Comparison of ENCODE assay signal across 8 cellular contexts in the genomic region with DNA sequence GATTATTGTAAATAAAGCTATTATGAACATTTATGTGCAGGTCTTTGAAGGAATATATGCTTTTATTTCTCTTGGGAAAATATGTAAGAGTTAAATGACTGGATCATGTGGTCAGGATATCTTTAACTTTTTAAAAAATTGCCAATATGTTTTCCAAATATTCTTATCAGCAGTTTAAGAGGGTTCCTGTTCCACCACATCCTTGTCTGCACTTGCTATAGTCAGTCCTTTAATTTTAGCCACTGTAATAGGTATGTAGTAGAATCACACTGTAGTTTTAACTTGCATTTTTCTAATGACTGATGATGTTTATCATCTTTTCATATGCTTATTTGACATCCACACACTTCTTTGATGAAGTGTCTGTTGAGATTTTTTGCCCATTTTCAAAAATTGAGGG.
"Had no signal": no experiment of that assay in that cellular context is flagged by ENCODE, and none has a peak within 500 bp of the region (broad histone marks: within the 10 kb centered on the region; RNA-seq: fewer than 3 reads in every experiment).

No MANE protein-coding gene starts in this region.

- FAIRE-seq: G401.6, GM12878, GM12891, GM12892, GM18507, GM19239 had no signal

- DNase-seq: GDM1, GF-D8 had no signal

- H3K4me3 ChIP-seq: GM12878 had no signal

- ATAC-seq: GM12878 had no signal
